9 cellular contexts compared by ENCODE assay signal in the genomic region with DNA sequence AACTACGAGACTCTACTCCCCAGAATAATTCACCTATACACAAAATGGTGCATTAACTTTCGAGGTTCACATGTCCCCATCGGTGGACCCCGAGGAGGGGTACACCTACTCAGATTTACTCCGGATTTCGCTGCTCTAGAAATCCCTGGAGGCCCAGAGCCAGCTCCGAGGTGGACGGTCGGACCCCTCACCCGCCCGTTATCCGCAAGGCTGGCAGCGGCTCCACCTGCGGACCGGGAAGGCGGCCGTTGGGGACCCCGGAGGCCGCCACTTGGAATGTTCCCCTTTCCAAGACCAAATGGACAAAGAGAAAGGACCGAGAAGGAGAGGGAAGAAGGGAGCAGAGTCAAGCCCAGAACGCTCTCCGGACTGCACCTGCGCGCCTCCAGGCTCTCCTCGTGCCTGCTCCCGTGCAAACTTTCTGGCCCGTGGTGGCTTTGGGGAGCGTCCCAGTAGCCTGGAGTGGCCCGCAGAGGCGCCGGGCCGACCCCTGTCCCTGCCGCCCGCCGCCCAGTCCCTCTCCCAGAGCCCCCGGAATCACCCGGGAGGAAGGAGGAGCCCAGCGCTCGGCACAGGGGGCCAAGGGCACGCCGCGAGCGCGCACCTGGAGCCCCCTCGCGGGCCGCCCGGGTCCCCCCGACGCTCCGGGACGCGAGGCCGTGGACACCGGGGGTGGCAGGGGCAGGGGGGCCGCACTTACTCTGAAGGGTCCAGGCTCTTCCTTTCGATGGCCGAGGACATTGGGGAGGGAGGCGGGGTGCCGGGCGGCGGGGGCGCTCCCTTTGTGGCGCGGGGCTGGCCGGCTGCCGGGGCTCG. TPM values are rescaled to one million over a fixed set of nuclear protein-coding genes. Genes with fewer than 3 reads are reported as not detected.
DNase-seq lines count a peak whose midpoint lies in the region; ATAC-seq and TF ChIP-seq lines count a peak whose summit lies in the region.
"Had no signal": no experiment of that assay in that cellular context is flagged by ENCODE, and none has a peak within 500 bp of the region (broad histone marks: within the 10 kb centered on the region; RNA-seq: fewer than 3 reads in every experiment).

No MANE protein-coding gene starts in this region.

- no peaks in the 10 kb centered on the region for H3K9me3 Mint-ChIP-seq in activated T-helper 2 cell treated with anti-CD3 and anti-CD28 coated beads, Interferon-gamma antibody, Interleukin-2, Interleukin-4, amounts not matched to agents 10 μg/mL and 5 μg/mL and 100 μg/mL, durations not matched to agents 14 hours and 24 hours and 36 hours
- H3K9me3 Mint-ChIP-seq: activated naive CD4-positive, alpha-beta T cell treated with anti-CD3 and anti-CD28 coated beads, Interleukin-2, amount 50 U/mL, for 72 hours had no signal

- no peak for TF ChIP-seq EP300 in suprapubic skin (IDR thresholded peaks at IDR 0.05)

- H3K36me3 ChIP-seq in adrenal gland (replicated peaks in 1 of 2) (no peaks in the 10 kb centered on the region), suprapubic skin (no peaks in the 10 kb centered on the region)

- no peaks in the 10 kb centered on the region for H3K9me3 ChIP-seq in adrenal gland (replicated peaks in 1 of 3)
- H3K9me3 ChIP-seq in suprapubic skin = no peaks in the 10 kb centered on the region

- H3K27me3 Mint-ChIP-seq in activated T-helper 2 cell treated with anti-CD3 and anti-CD28 coated beads, Interferon-gamma antibody, Interleukin-2, Interleukin-4, amounts not matched to agents 10 μg/mL and 5 μg/mL and 100 μg/mL, durations not matched to agents 14 hours and 24 hours and 36 hours (ENCODE audit: low read depth) = peaks cover 75% of the 10 kb centered on the region

- TF ChIP-seq CTCF in AG10803 (conservative IDR thresholded peaks at IDR 0.05; ENCODE audit: low read length) (no peak), adrenal gland (IDR thresholded peaks at IDR 0.05) (no peak), suprapubic skin (IDR thresholded peaks at IDR 0.05) (no peak)

- no peak overlapping the region for H3K4me3 Mint-ChIP-seq in activated T-helper 2 cell treated with anti-CD3 and anti-CD28 coated beads, Interferon-gamma antibody, Interleukin-2, Interleukin-4, amounts not matched to agents 10 μg/mL and 5 μg/mL and 100 μg/mL, durations not matched to agents 14 hours and 24 hours and 36 hours (ENCODE audit: low read depth)

- H3K27ac ChIP-seq in adrenal gland (peak overlapping the region in 4 of 5 donors; percentile 38 to 82 (median 70)), layer of hippocampus (ENCODE audit: low read depth, low read length) (peak overlapping the region; percentile 83), suprapubic skin (peak overlapping the region; percentile 84)

- no peaks in the 10 kb centered on the region for H3K36me3 Mint-ChIP-seq in activated T-helper 2 cell treated with anti-CD3 and anti-CD28 coated beads, Interferon-gamma antibody, Interleukin-2, Interleukin-4, amounts not matched to agents 10 μg/mL and 5 μg/mL and 100 μg/mL, durations not matched to agents 14 hours and 24 hours and 36 hours (ENCODE audit: low read depth)
- H3K36me3 Mint-ChIP-seq: activated naive CD4-positive, alpha-beta T cell treated with anti-CD3 and anti-CD28 coated beads, Interleukin-2, amount 50 U/mL, for 72 hours had no signal

- no peak overlapping the region for H3K27ac Mint-ChIP-seq in activated T-helper 2 cell treated with anti-CD3 and anti-CD28 coated beads, Interferon-gamma antibody, Interleukin-2, Interleukin-4, amounts not matched to agents 10 μg/mL and 5 μg/mL and 100 μg/mL, durations not matched to agents 14 hours and 24 hours and 36 hours
- H3K27ac Mint-ChIP-seq: activated naive CD4-positive, alpha-beta T cell treated with anti-CD3 and anti-CD28 coated beads, Interleukin-2, amount 50 U/mL, for 72 hours had no signal

- ATAC-seq in GM21529 (IDR thresholded peaks at IDR 0.05; ENCODE audit: unreplicated experiment) = peak; percentile 16

- peaks cover 4% of the 10 kb centered on the region for H3K4me1 Mint-ChIP-seq in activated T-helper 2 cell treated with anti-CD3 and anti-CD28 coated beads, Interferon-gamma antibody, Interleukin-2, Interleukin-4, amounts not matched to agents 10 μg/mL and 5 μg/mL and 100 μg/mL, durations not matched to agents 14 hours and 24 hours and 36 hours (ENCODE audit: low read depth)

- intact Hi-C loops in adrenal gland (cut with DNase I) = no loop called here
- intact Hi-C loops in activated T-helper 2 cell treated with anti-CD3 and anti-CD28 coated beads, Interferon-gamma antibody, Interleukin-2, Interleukin-4, amounts not matched to agents 10 μg/mL and 5 μg/mL and 100 μg/mL, durations not matched to agents 14 hours and 24 hours and 36 hours (cut with micrococcal nuclease) = no loop called here

- no peak for TF ChIP-seq POLR2A in adrenal gland (IDR thresholded peaks at IDR 0.05)
- TF ChIP-seq POLR2A in suprapubic skin (IDR thresholded peaks at IDR 0.05) = no peak

- 1 to 6% (median 4%) methylated on average over 20 to 68 of the region's 68 CpGs for WGBS in adrenal gland, 4 donors
- WGBS in suprapubic skin = 5% methylated on average over 21 of the region's 68 CpGs

- DNase-seq in AG10803 (ENCODE audit: low read depth) (no peak), adrenal gland (no peak), suprapubic skin (ENCODE audit: low spot score in 2 of 2) (no peak), anterior cingulate cortex (lab: John Stamatoyannopoulos, UW) (no peak)
- no peak for DNase-seq in activated T-helper 2 cell treated with anti-CD3 and anti-CD28 coated beads, Interferon-gamma antibody, Interleukin-2, Interleukin-4, amounts not matched to agents 10 μg/mL and 5 μg/mL and 100 μg/mL, durations not matched to agents 14 hours and 24 hours and 36 hours (ENCODE audit: low spot score)
- no peak for DNase-seq in effector CD8-positive, alpha-beta T cell (lab: John Stamatoyannopoulos, UW)

- peaks cover 9 to 16% of the 10 kb centered on the region in 2 donors for H3K4me1 ChIP-seq in adrenal gland (replicated peaks in 1 of 2)
- H3K4me1 ChIP-seq in suprapubic skin = peaks cover 20% of the 10 kb centered on the region

- H3K4me3 ChIP-seq in AG10803 (ENCODE audit: low read length) = peak overlapping the region; percentile 12; the same call in 1 of the 2 replicates
- peak overlapping the region in 2 of 4 donors; percentile 47 to 76 for H3K4me3 ChIP-seq in adrenal gland
- peak overlapping the region; percentile 65 for H3K4me3 ChIP-seq in suprapubic skin

- peaks cover 7% of the 10 kb centered on the region for H3K27me3 ChIP-seq in adrenal gland
- H3K27me3 ChIP-seq in layer of hippocampus (ENCODE audit: control insufficient read depth, insufficient read depth, low read length) = peaks cover 3% of the 10 kb centered on the region
- H3K27me3 ChIP-seq in suprapubic skin = peaks cover 3% of the 10 kb centered on the region

RNA-seq across cellular contexts. Expression of a gene that starts 23.0 kb away (rescaled TPM):
- total RNA-seq in adrenal gland = 10 to 100 TPM; 12.4 to 32.9 (median 27.4) TPM
- polyA plus RNA-seq in adrenal gland = 10 to 100 TPM; 14.4 to 38.1 (median 32.7) TPM
- total RNA-seq in suprapubic skin = 10 to 100 TPM in 1 of 4 donors, 1 to 10 TPM in 3; 2.1 to 11.1 (median 7.0) TPM
- total RNA-seq in activated T-helper 2 cell treated with anti-CD3 and anti-CD28 coated beads, Interferon-gamma antibody, Interleukin-2, Interleukin-4, amounts not matched to agents 10 μg/mL and 5 μg/mL and 100 μg/mL, durations not matched to agents 14 hours and 24 hours and 36 hours = not detected in 2 replicates
- total RNA-seq: activated naive CD4-positive, alpha-beta T cell treated with anti-CD3 and anti-CD28 coated beads, Interleukin-2, amount 50 U/mL, for 72 hours had no signal
